In genomic region chr1:52234708-52235107, GRCh38 we compare ENCODE assay signal across 30 cellular contexts.
"Had no signal": no experiment of that assay in that cellular context is flagged by ENCODE, and none has a peak within 500 bp of the region (broad histone marks: within the 10 kb centered on the region; RNA-seq: fewer than 3 reads in every experiment).

No MANE protein-coding gene starts in this region.

- ATAC-seq: activated CD4-positive, CD25-positive, alpha-beta regulatory T cell treated with anti-CD3 and anti-CD28 coated beads, Interleukin-2, amount 50 U/mL, for 24 hours; activated CD8-positive, alpha-beta T cell treated with anti-CD3 and anti-CD28 coated beads for 36 hours; foreskin keratinocyte; gastrocnemius medialis; heart left ventricle; T-helper 17 cell had no signal

- H3K27ac ChIP-seq: ascending aorta, brain microvascular endothelial cell, cardiac muscle cell, colonic mucosa, esophagus muscularis mucosa, foreskin keratinocyte, gastrocnemius medialis, heart left ventricle, WERI-Rb-1 had no signal

- H3K4me1 ChIP-seq: ascending aorta, colonic mucosa had no signal

- H3K9me3 ChIP-seq: ascending aorta, colonic mucosa, esophagus muscularis mucosa, gastrocnemius medialis, heart left ventricle had no signal

- DNase-seq: activated B cell treated with CpG ODN at 0.5 μM for 24 hours; activated CD4-positive, alpha-beta T cell treated with anti-CD3 and anti-CD28 coated beads for 48 hours; activated CD4-positive, alpha-beta T cell treated with anti-CD3 and anti-CD28 coated beads, Interleukin-2, amount 50 U/mL, for 1 hour; activated CD4-positive, alpha-beta T cell treated with anti-CD3 and anti-CD28 coated beads, Interleukin-2, amount 50 U/mL, for 48 hours; activated CD8-positive, alpha-beta memory T cell treated with anti-CD3 and anti-CD28 coated beads for 24 hours; activated CD8-positive, alpha-beta T cell treated with anti-CD3 and anti-CD28 coated beads for 36 hours; activated effector memory CD4-positive, alpha-beta T cell treated with anti-CD3 and anti-CD28 coated beads, Interleukin-2, amount 50 U/mL, for 16 hours; activated naive CD4-positive, alpha-beta T cell treated with anti-CD3 and anti-CD28 coated beads for 36 hours; activated naive CD8-positive, alpha-beta T cell treated with anti-CD3 and anti-CD28 coated beads, Interleukin-2, amount 10 ng/mL, durations not matched to agents 7 days and 5 days; activated T-cell treated with anti-CD3 and anti-CD28 coated beads, Interleukin-2, amount 50 U/mL, for 1 hour; activated T-cell treated with anti-CD3 and anti-CD28 coated beads, Interleukin-2, amount 50 U/mL, for 48 hours; brain microvascular endothelial cell; central memory CD4-positive, alpha-beta T cell; cerebellar nuclear complex; colonic mucosa; effector CD8-positive, alpha-beta T cell; gastrocnemius medialis; glutamatergic neuron; heart left ventricle; T-helper 1 cell; T-helper 17 cell; T1000; WERI-Rb-1 had no signal

- FAIRE-seq: endometrium, endothelial cell of umbilical vein had no signal

- H3K36me3 ChIP-seq: brain microvascular endothelial cell, cardiac muscle cell, colonic mucosa, WERI-Rb-1 had no signal

- H3K4me3 ChIP-seq: ascending aorta, cardiac muscle cell, colonic mucosa, esophagus muscularis mucosa, gastrocnemius medialis, heart left ventricle had no signal

- H3K27me3 ChIP-seq: ascending aorta, brain microvascular endothelial cell, cardiac muscle cell, colonic mucosa, esophagus muscularis mucosa, foreskin keratinocyte, gastrocnemius medialis had no signal
